ENCODE assay signal across 16 cellular contexts in the genomic region with DNA sequence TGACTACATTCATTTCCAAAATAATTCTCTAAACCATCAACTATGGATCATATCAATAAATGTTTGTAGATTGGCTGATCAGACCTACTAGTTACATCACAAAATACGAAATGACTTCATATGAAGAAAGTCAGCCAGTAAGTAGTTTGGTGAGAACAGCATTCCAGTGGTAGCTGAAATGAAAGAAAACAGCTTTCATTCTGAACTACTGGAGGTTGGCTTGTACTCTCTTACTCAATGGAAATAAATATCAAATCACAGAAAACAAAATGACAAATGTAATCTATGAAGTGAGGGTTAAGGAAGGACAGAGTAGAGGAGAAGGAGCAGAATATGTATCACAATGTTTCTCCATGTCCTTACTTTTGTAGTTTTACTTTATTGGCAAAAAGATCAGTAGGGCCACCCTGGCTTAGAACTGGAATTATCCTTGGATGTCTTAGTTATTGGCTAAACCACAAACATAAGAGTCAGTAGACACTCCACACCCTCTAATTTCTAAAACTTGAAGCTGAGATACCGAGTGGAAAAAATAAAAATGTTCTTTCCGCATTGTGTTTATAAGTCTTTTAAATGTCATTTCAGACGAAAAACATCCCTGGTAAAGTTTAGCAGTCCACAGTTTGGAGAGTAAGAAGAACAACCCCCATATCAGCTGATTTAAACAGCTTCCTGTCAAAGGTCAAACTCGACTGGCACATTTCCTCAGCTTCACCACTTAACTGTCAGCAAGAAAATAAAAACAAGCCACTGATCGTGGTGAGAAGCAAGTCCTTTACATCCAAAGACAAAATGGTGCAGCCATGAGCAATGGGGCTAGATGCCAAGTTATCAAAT.
DNase-seq lines count a peak whose midpoint lies in the region; ATAC-seq, FAIRE-seq and TF ChIP-seq lines count a peak whose summit lies in the region.
"Had no signal": no experiment of that assay in that cellular context is flagged by ENCODE, and none has a peak within 500 bp of the region (broad histone marks: within the 10 kb centered on the region; RNA-seq: fewer than 3 reads in every experiment).

No MANE protein-coding gene starts in this region.

- H3K27me3 Mint-ChIP-seq in T-helper 2 cell treated with Interferon-gamma antibody and Interleukin-4, amounts not matched to agents 5 μg/mL and 100 μg/mL, for 36 hours (ENCODE audit: low read depth): no peaks in the 10 kb centered on the region
- no peaks in the 10 kb centered on the region for H3K27me3 Mint-ChIP-seq in natural killer cell (ENCODE audit: low read depth in 2 of 2)

- H4K20me1 ChIP-seq in BLaER1 treated with 17β-estradiol and CSF1 and Interleukin-3, amounts not matched to agents 10 nM and 100 nM: no peaks in the 10 kb centered on the region

- WGBS in small intestine, 3 donors: 47 to 73% (median 62%) methylated on average over 6 of the region's 6 CpGs

- H3K4me2 ChIP-seq in BLaER1 treated with 17β-estradiol and CSF1 and Interleukin-3, amounts not matched to agents 10 nM and 100 nM: peak overlapping the region in 8 of 11 experiments; percentile 6 to 57 (median 24); a peak in 10 of 22 replicates

- peak overlapping the region; percentile 17 for H3K4me3 Mint-ChIP-seq in T-helper 2 cell treated with Interferon-gamma antibody and Interleukin-4, amounts not matched to agents 5 μg/mL and 100 μg/mL, for 36 hours
- H3K4me3 Mint-ChIP-seq in natural killer cell: peak overlapping the region; percentile 69

- peaks cover 0 to 56% (median 18%) of the 10 kb centered on the region in 11 experiments; a peak in 18 of 22 replicates for H3K36me3 ChIP-seq in BLaER1 treated with 17β-estradiol and CSF1 and Interleukin-3, amounts not matched to agents 10 nM and 100 nM
- H3K36me3 ChIP-seq in small intestine (ENCODE audit: control insufficient read depth in 2 of 2, insufficient read depth in 2 of 2, low read length in 2 of 2): peaks cover 3 to 18% of the 10 kb centered on the region in 2 donors
- H3K36me3 ChIP-seq: prostate gland had no signal

- ATAC-seq in natural killer cell (peak in 1 of 3 donors; percentile 44), HG03097 (IDR thresholded peaks at IDR 0.05; ENCODE audit: low FRiP score, unreplicated experiment) (no peak), HG02852 (IDR thresholded peaks at IDR 0.05; ENCODE audit: unreplicated experiment) (no peak), GM21717 (IDR thresholded peaks at IDR 0.05; ENCODE audit: unreplicated experiment) (no peak)

- no peak for DNase-seq in T-helper 2 cell treated with Interferon-gamma antibody and Interleukin-4, amounts not matched to agents 5 μg/mL and 100 μg/mL, for 36 hours (ENCODE audit: low spot score)
- DNase-seq in fibroblast of peridontal ligament (ENCODE audit: extremely low read depth) (peak; percentile 85), natural killer cell (no peak), small intestine (no peak)
- DNase-seq: activated CD8-positive, alpha-beta memory T cell treated with anti-CD3 and anti-CD28 coated beads, Interleukin-2, amount 50 U/mL, for 4 hours; BE2C; foreskin melanocyte; KG1; mammary epithelial cell had no signal

- H3K9me3 Mint-ChIP-seq in T-helper 2 cell treated with Interferon-gamma antibody and Interleukin-4, amounts not matched to agents 5 μg/mL and 100 μg/mL, for 36 hours: no peaks in the 10 kb centered on the region
- no peaks in the 10 kb centered on the region for H3K9me3 Mint-ChIP-seq in natural killer cell

- no peak overlapping the region for H3K4me3 ChIP-seq in BLaER1 treated with 17β-estradiol and CSF1 and Interleukin-3, amounts not matched to agents 10 nM and 100 nM
- H3K4me3 ChIP-seq in small intestine (ENCODE audit: low read depth in 1 of 2, low read length in 2 of 2): no peak overlapping the region
- H3K4me3 ChIP-seq: prostate gland, tibial nerve had no signal

- H3K4me1 ChIP-seq in BLaER1 treated with 17β-estradiol and CSF1 and Interleukin-3, amounts not matched to agents 10 nM and 100 nM: peaks cover 10 to 40% (median 25%) of the 10 kb centered on the region in 10 experiments
- H3K4me1 ChIP-seq in small intestine (ENCODE audit: control insufficient read depth in 2 of 2, insufficient read depth in 1 of 2, low read depth in 1 of 2, low read length in 1 of 2): peaks cover 2 to 4% of the 10 kb centered on the region in 2 donors
- H3K4me1 ChIP-seq: prostate gland had no signal

- H3K27me3 ChIP-seq in BLaER1 treated with 17β-estradiol and CSF1 and Interleukin-3, amounts not matched to agents 10 nM and 100 nM: no peaks in the 10 kb centered on the region
- H3K27me3 ChIP-seq in small intestine (ENCODE audit: control insufficient read depth in 2 of 2, insufficient read depth in 2 of 2, low read length in 2 of 2): no peaks in the 10 kb centered on the region
- H3K27me3 ChIP-seq: BE2C, tibial nerve had no signal

- no peak for FAIRE-seq in small intestine (lab: Jason Lieb, UNC)
- FAIRE-seq: bronchial epithelial cell had no signal

- peaks cover 43% of the 10 kb centered on the region for H3K4me1 Mint-ChIP-seq in T-helper 2 cell treated with Interferon-gamma antibody and Interleukin-4, amounts not matched to agents 5 μg/mL and 100 μg/mL, for 36 hours (ENCODE audit: low read depth)
- H3K4me1 Mint-ChIP-seq in natural killer cell: peaks cover 41 to 65% of the 10 kb centered on the region in 2 donors

- no peak overlapping the region for H3K27ac ChIP-seq in BLaER1 treated with 17β-estradiol and CSF1 and Interleukin-3, amounts not matched to agents 10 nM and 100 nM
- peak overlapping the region in 1 of 2 donors; percentile 35 for H3K27ac ChIP-seq in small intestine (ENCODE audit: low read depth in 1 of 2, low read length in 1 of 2)

- TF ChIP-seq CTCF in natural killer cell (IDR thresholded peaks at IDR 0.05): no peak

- H3K9ac ChIP-seq in BLaER1 treated with 17β-estradiol and CSF1 and Interleukin-3, amounts not matched to agents 10 nM and 100 nM: no peak overlapping the region

- H3K36me3 Mint-ChIP-seq in T-helper 2 cell treated with Interferon-gamma antibody and Interleukin-4, amounts not matched to agents 5 μg/mL and 100 μg/mL, for 36 hours (ENCODE audit: low read depth): peaks cover 52% of the 10 kb centered on the region
- peaks cover 5% of the 10 kb centered on the region for H3K36me3 Mint-ChIP-seq in natural killer cell

- intact Hi-C loops in natural killer cell (cut with micrococcal nuclease): no loop called here

- H3K9me3 ChIP-seq in BLaER1 treated with 17β-estradiol and CSF1 and Interleukin-3, amounts not matched to agents 10 nM and 100 nM (replicated peaks in 1 of 11): peaks cover 0 to 6% (median 0%) of the 10 kb centered on the region in 11 experiments; a peak in 2 of 22 replicates
- no peaks in the 10 kb centered on the region for H3K9me3 ChIP-seq in small intestine (ENCODE audit: control insufficient read depth, low read depth)
- H3K9me3 ChIP-seq: BE2C, prostate gland, tibial nerve had no signal

- no peak overlapping the region for H3K27ac Mint-ChIP-seq in T-helper 2 cell treated with Interferon-gamma antibody and Interleukin-4, amounts not matched to agents 5 μg/mL and 100 μg/mL, for 36 hours
- H3K27ac Mint-ChIP-seq in natural killer cell: peak overlapping the region; percentile 83 to 87
